ENCODE assay signal across 13 cellular contexts in the genomic region with DNA sequence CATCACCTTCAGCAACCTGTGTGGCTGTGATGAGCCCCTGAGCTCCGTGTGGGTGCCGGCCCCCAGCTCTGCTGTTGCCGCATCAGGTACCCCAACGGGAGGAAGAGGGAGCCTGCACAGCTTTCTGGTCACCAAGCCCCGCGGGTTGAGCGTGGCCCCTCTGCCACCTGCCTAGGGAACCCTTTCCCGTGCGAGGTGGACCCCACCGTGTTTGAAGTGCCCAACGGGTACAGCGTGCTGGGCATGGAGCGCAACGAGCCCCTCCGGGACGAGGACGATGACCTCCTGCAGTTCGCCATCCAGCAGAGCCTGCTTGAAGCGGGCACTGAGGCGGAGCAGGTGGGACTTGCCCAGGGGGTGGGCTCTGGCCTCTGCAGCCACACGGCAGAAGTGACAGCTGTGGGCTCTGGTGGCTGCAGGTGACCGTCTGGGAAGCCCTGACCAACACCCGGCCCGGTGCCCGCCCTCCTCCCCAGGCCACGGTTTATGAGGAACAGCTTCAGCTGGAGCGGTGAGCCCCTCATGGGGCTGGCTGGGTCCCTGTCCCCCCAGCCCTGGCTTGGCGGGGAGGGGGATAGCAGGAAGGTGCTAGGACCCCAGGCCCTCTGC. TPM values are rescaled to one million over a fixed set of nuclear protein-coding genes. Genes with fewer than 3 reads are reported as not detected.
DNase-seq lines count a peak whose midpoint lies in the region; ATAC-seq, FAIRE-seq and TF ChIP-seq lines count a peak whose summit lies in the region.
"Had no signal": no experiment of that assay in that cellular context is flagged by ENCODE, and none has a peak within 500 bp of the region (broad histone marks: within the 10 kb centered on the region; RNA-seq: fewer than 3 reads in every experiment).

No MANE protein-coding gene starts in this region.

- TF ChIP-seq CTCF in endothelial cell of umbilical vein (IDR thresholded peaks at IDR 0.05; ENCODE audit: extremely low read depth in 1 of 2, insufficient read depth in 1 of 2, low read depth in 1 of 2, low read length in 2 of 2) (no peak), lower lobe of right lung (IDR thresholded peaks at IDR 0.05) (no peak), transverse colon (IDR thresholded peaks at IDR 0.05) (no peak), natural killer cell (IDR thresholded peaks at IDR 0.05) (no peak)

- H3K4me1 Mint-ChIP-seq in activated naive CD4-positive, alpha-beta T cell treated with anti-CD3 and anti-CD28 coated beads, Interleukin-2, amount 10 ng/mL, durations not matched to agents 7 days and 5 days = peaks cover 25% of the 10 kb centered on the region
- peaks cover 17 to 25% of the 10 kb centered on the region in 2 donors for H3K4me1 Mint-ChIP-seq in natural killer cell

- peaks cover 2% of the 10 kb centered on the region for H3K79me2 ChIP-seq in endothelial cell of umbilical vein (ENCODE audit: control insufficient read depth, insufficient read depth, low read length)

- POLR2A ChIA-PET in endothelial cell of umbilical vein (lab: Charles Lee) = no interaction called here

- H3K4me3 Mint-ChIP-seq in activated naive CD4-positive, alpha-beta T cell treated with anti-CD3 and anti-CD28 coated beads, Interleukin-2, amount 10 ng/mL, durations not matched to agents 7 days and 5 days = no peak overlapping the region
- H3K4me3 Mint-ChIP-seq in natural killer cell = no peak overlapping the region

- H3K27me3 ChIP-seq in endothelial cell of umbilical vein (ENCODE audit: control insufficient read depth in 2 of 2, insufficient read depth in 2 of 2, low read length in 2 of 2) (no peaks in the 10 kb centered on the region), lower lobe of right lung (ENCODE audit: low read depth) (no peaks in the 10 kb centered on the region), transverse colon (no peaks in the 10 kb centered on the region)
- H3K27me3 ChIP-seq: gastroesophageal sphincter had no signal

- H3K4me3 ChIP-seq in endothelial cell of umbilical vein (replicated peaks in 1 of 3; ENCODE audit: insufficient read depth in 1 of 3, low read depth in 1 of 3, low read length in 3 of 3) = no peak overlapping the region
- peak overlapping the region; percentile 98 for H3K4me3 ChIP-seq in lower lobe of right lung
- peak overlapping the region in 1 of 4 donors; percentile 94 for H3K4me3 ChIP-seq in transverse colon
- H3K4me3 ChIP-seq: A549 had no signal

- H3K27me3 Mint-ChIP-seq in activated naive CD4-positive, alpha-beta T cell treated with anti-CD3 and anti-CD28 coated beads, Interleukin-2, amount 10 ng/mL, durations not matched to agents 7 days and 5 days = peaks cover 12% of the 10 kb centered on the region
- H3K27me3 Mint-ChIP-seq in natural killer cell (ENCODE audit: low read depth in 2 of 2) = no peaks in the 10 kb centered on the region

- in situ Hi-C loops in transverse colon (cut with MboI; ENCODE audit: low pct_ligation_motif_present in 1 of 4, low pct_unique_long_range_greater_than_20kb in 1 of 4, low sequenced_read_pairs in 3 of 4) = no loop called here

- intact Hi-C loops in endothelial cell of umbilical vein (cut with micrococcal nuclease) (no loop called here), lower lobe of right lung (cut with DNase I) (no loop called here), transverse colon (cut with DNase I; ENCODE audit: low total_unique reads) (no loop called here), natural killer cell (cut with micrococcal nuclease) (no loop called here)

- H3K36me3 ChIP-seq in endothelial cell of umbilical vein (ENCODE audit: control insufficient read depth in 2 of 2, extremely low read depth in 1 of 2, insufficient read depth in 2 of 2, low read length in 2 of 2) (peaks cover 0 to 27% of the 10 kb centered on the region in 2 experiments), lower lobe of right lung (peaks cover 56% of the 10 kb centered on the region), transverse colon (peaks cover 0 to 4% (median 2%) of the 10 kb centered on the region in 4 donors)

- no peak for TF ChIP-seq EP300 in transverse colon (IDR thresholded peaks at IDR 0.05; ENCODE audit: low read depth)

- dilution Hi-C loops in endothelial cell of umbilical vein (cut with MboI; ENCODE audit: extremely low pct_ligation_motif_present, low sequenced_read_pairs) = no loop called here

- H3K36me3 Mint-ChIP-seq in activated naive CD4-positive, alpha-beta T cell treated with anti-CD3 and anti-CD28 coated beads, Interleukin-2, amount 10 ng/mL, durations not matched to agents 7 days and 5 days = peaks cover 38% of the 10 kb centered on the region
- peaks cover 9% of the 10 kb centered on the region for H3K36me3 Mint-ChIP-seq in natural killer cell

- H3K4me1 ChIP-seq in endothelial cell of umbilical vein (ENCODE audit: control insufficient read depth, extremely low read depth, insufficient read depth, low read length) (peaks cover 3% of the 10 kb centered on the region), lower lobe of right lung (peaks cover 29% of the 10 kb centered on the region), transverse colon (peaks cover 13 to 37% (median 27%) of the 10 kb centered on the region in 4 donors)

- no TSS peak for BruUV-seq in endothelial cell of umbilical vein (replicated peaks; lab: Mats Ljungman, UMichigan)

- peak; percentile 18 for DNase-seq in activated naive CD4-positive, alpha-beta T cell treated with anti-CD3 and anti-CD28 coated beads, Interleukin-2, amount 10 ng/mL, durations not matched to agents 7 days and 5 days
- DNase-seq in activated naive CD4-positive, alpha-beta T cell treated with Interleukin-2 at 50 U/mL for 16 hours = no peak
- DNase-seq in endothelial cell of umbilical vein (ENCODE audit: low read depth, low spot score) (no peak), lower lobe of right lung (peak; percentile 46), transverse colon (peak; percentile 8), natural killer cell (no peak)
- DNase-seq in central memory CD4-positive, alpha-beta T cell = no peak
- DNase-seq: activated CD4-positive, alpha-beta T cell treated with anti-CD3 and anti-CD28 coated beads, Interleukin-2, amount 50 U/mL, for 4 hours; effector memory CD4-positive, alpha-beta T cell had no signal

- WGBS in transverse colon (ENCODE audit: low coverage in 1 of 2), 2 donors = 90% methylated on average over 23 of the region's 28 CpGs; no CpG with 5 or more reads in 1 of the 2 donors

- no peak overlapping the region for H3K27ac Mint-ChIP-seq in activated naive CD4-positive, alpha-beta T cell treated with anti-CD3 and anti-CD28 coated beads, Interleukin-2, amount 10 ng/mL, durations not matched to agents 7 days and 5 days
- peak overlapping the region in 1 of 2 donors; percentile 82 for H3K27ac Mint-ChIP-seq in natural killer cell

- H3K27ac ChIP-seq in endothelial cell of umbilical vein (ENCODE audit: insufficient read depth, low read depth, low read length) (no peak overlapping the region), lower lobe of right lung (peak overlapping the region; percentile 85), transverse colon (peak overlapping the region in 3 of 4 donors; percentile 90 to 91 (median 90))
- H3K27ac ChIP-seq: A549 had no signal

- no peak overlapping the region for H3K4me2 ChIP-seq in endothelial cell of umbilical vein (ENCODE audit: insufficient read depth, low read length)

- FAIRE-seq in endothelial cell of umbilical vein (lab: Jason Lieb, UNC) = no peak
- FAIRE-seq: A549, RCC 7860 had no signal

- H3K9me1 ChIP-seq in endothelial cell of umbilical vein (replicated peaks; ENCODE audit: control insufficient read depth, extremely low read depth, insufficient read depth, low read length) = no peaks in the 10 kb centered on the region

- H3K9me3 ChIP-seq in endothelial cell of umbilical vein (replicated peaks; ENCODE audit: control insufficient read depth, insufficient read depth, low read length) (no peaks in the 10 kb centered on the region), lower lobe of right lung (peaks cover under 1% of the 10 kb centered on the region), transverse colon (no peaks in the 10 kb centered on the region)
- H3K9me3 ChIP-seq: A549, gastroesophageal sphincter had no signal

- no peak for TF ChIP-seq POLR2A in endothelial cell of umbilical vein (IDR thresholded peaks at IDR 0.05; ENCODE audit: low read depth, low read length)
- TF ChIP-seq POLR2A in transverse colon (IDR thresholded peaks at IDR 0.05) = no peak

- H3K9me3 Mint-ChIP-seq in activated naive CD4-positive, alpha-beta T cell treated with anti-CD3 and anti-CD28 coated beads, Interleukin-2, amount 10 ng/mL, durations not matched to agents 7 days and 5 days = peaks cover 5% of the 10 kb centered on the region
- no peaks in the 10 kb centered on the region for H3K9me3 Mint-ChIP-seq in natural killer cell

- H4K20me1 ChIP-seq in endothelial cell of umbilical vein (replicated peaks; ENCODE audit: control insufficient read depth, extremely low read depth, insufficient read depth, low read length) = no peaks in the 10 kb centered on the region

- H3K9ac ChIP-seq in endothelial cell of umbilical vein (replicated peaks; ENCODE audit: extremely low read depth, insufficient read depth, low read length) = no peak overlapping the region

- CTCF ChIA-PET in activated naive CD4-positive, alpha-beta T cell treated with anti-CD3 and anti-CD28 coated beads, Interleukin-2, amount 10 ng/mL, durations not matched to agents 7 days and 5 days (lab: Charles Lee) = no interaction called here
- CTCF ChIA-PET in endothelial cell of umbilical vein (lab: Charles Lee) = interaction anchor here (1.0 to 3.1 kb wide), 2 partner anchors 16 to 81 kb away, joined by 4 to 18 read pairs; no protein-coding TSS in a partner anchor

- no peak for ATAC-seq in lower lobe of right lung
- no peak for ATAC-seq in natural killer cell
- ATAC-seq in GM18873 (IDR thresholded peaks at IDR 0.05; ENCODE audit: low FRiP score, unreplicated experiment) = no peak
- ATAC-seq: gastroesophageal sphincter had no signal

- no peak overlapping the region for H2AFZ ChIP-seq in endothelial cell of umbilical vein (ENCODE audit: low read depth, low read length)

RNA-seq across cellular contexts. Expression of a gene that starts 1.9 kb away (rescaled TPM):
- 16.5 and 22.5 TPM in 2 replicates for total RNA-seq in endothelial cell of umbilical vein
- 14.3 and 16.4 TPM in 2 replicates for polyA plus RNA-seq in endothelial cell of umbilical vein
- 6.1 and 9.0 TPM in 2 replicates for polyA plus RNA-seq in endothelial cell of umbilical vein (2011; cell fraction: cytosol; rRNA removed)
- polyA plus RNA-seq in endothelial cell of umbilical vein (2011; cell fraction: nucleus; rRNA removed) = 44.3 and 57.9 TPM in 2 replicates
- 15.7 and 20.8 TPM in 2 replicates for polyA plus RNA-seq in endothelial cell of umbilical vein (2012)
- polyA minus RNA-seq in endothelial cell of umbilical vein = 5.8 and 9.4 TPM in 2 replicates
- polyA minus RNA-seq in endothelial cell of umbilical vein (2011; cell fraction: cytosol; rRNA and poly(A)+ RNA removed) = 15.0 TPM
- 5.3 and 12.8 TPM in 2 replicates for polyA minus RNA-seq in endothelial cell of umbilical vein (2011; cell fraction: nucleus; rRNA and poly(A)+ RNA removed)
- 37.7 TPM for total RNA-seq in lower lobe of right lung
- 100 to 1,000 TPM in 2 of 4 donors, 10 to 100 TPM in 2; 73.0 to 174 (median 123) TPM for total RNA-seq in transverse colon
- 10 to 100 TPM; 34.3 to 42.7 (median 38.1) TPM for total RNA-seq in natural killer cell

RNA-seq across cellular contexts. Expression of a gene that starts 12.3 kb away (rescaled TPM):
- total RNA-seq in endothelial cell of umbilical vein (57.5 and 69.6 TPM in 2 replicates), lower lobe of right lung (66.9 TPM), transverse colon (100 to 1,000 TPM in 1 of 4 donors, 10 to 100 TPM in 3; 19.7 to 194 (median 54.5) TPM), natural killer cell (100 to 1,000 TPM; 212 to 316 (median 231) TPM)
- polyA plus RNA-seq in endothelial cell of umbilical vein = 43.5 and 51.2 TPM in 2 replicates
- 23.3 and 32.6 TPM in 2 replicates for polyA plus RNA-seq in endothelial cell of umbilical vein (2011; cell fraction: cytosol; rRNA removed)
- 110 TPM in 2 replicates for polyA plus RNA-seq in endothelial cell of umbilical vein (2011; cell fraction: nucleus; rRNA removed)
- 18.1 and 22.7 TPM in 2 replicates for polyA plus RNA-seq in endothelial cell of umbilical vein (2012)
- 22.4 and 23.7 TPM in 2 replicates for polyA minus RNA-seq in endothelial cell of umbilical vein
- 12.2 TPM for polyA minus RNA-seq in endothelial cell of umbilical vein (2011; cell fraction: cytosol; rRNA and poly(A)+ RNA removed)
- polyA minus RNA-seq in endothelial cell of umbilical vein (2011; cell fraction: nucleus; rRNA and poly(A)+ RNA removed) = 36.1 and 50.4 TPM in 2 replicates

RNA-seq across cellular contexts. Expression of a gene that starts 35.1 kb away (rescaled TPM):
- total RNA-seq in endothelial cell of umbilical vein = 62.3 and 66.9 TPM in 2 replicates
- 57.9 and 73.1 TPM in 2 replicates for polyA plus RNA-seq in endothelial cell of umbilical vein
- polyA plus RNA-seq in endothelial cell of umbilical vein (2011; cell fraction: cytosol; rRNA removed) = 41.3 and 53.7 TPM in 2 replicates
- 132 and 162 TPM in 2 replicates for polyA plus RNA-seq in endothelial cell of umbilical vein (2011; cell fraction: nucleus; rRNA removed)
- polyA plus RNA-seq in endothelial cell of umbilical vein (2012) = 41.3 and 55.6 TPM in 2 replicates
- polyA minus RNA-seq in endothelial cell of umbilical vein = 30.8 and 39.9 TPM in 2 replicates
- 52.9 TPM for polyA minus RNA-seq in endothelial cell of umbilical vein (2011; cell fraction: cytosol; rRNA and poly(A)+ RNA removed)
- polyA minus RNA-seq in endothelial cell of umbilical vein (2011; cell fraction: nucleus; rRNA and poly(A)+ RNA removed) = 38.1 and 49.4 TPM in 2 replicates
- 101 TPM for total RNA-seq in lower lobe of right lung
- total RNA-seq in transverse colon = 100 to 1,000 TPM; 104 to 294 (median 160) TPM
- total RNA-seq in natural killer cell = 100 to 1,000 TPM; 390 to 482 (median 441) TPM

RNA-seq across cellular contexts. Expression of a gene that starts 51.9 kb away (rescaled TPM):
- total RNA-seq in endothelial cell of umbilical vein (50.1 and 66.9 TPM in 2 replicates), lower lobe of right lung (86.6 TPM), transverse colon (100 to 1,000 TPM; 261 to 372 (median 319) TPM), natural killer cell (10 to 100 TPM; 45.8 to 63.7 (median 60.5) TPM)
- polyA plus RNA-seq in endothelial cell of umbilical vein = 204 and 236 TPM in 2 replicates
- polyA plus RNA-seq in endothelial cell of umbilical vein (2011; cell fraction: cytosol; rRNA removed) = 136 and 153 TPM in 2 replicates
- polyA plus RNA-seq in endothelial cell of umbilical vein (2011; cell fraction: nucleus; rRNA removed) = 102 and 113 TPM in 2 replicates
- polyA plus RNA-seq in endothelial cell of umbilical vein (2012) = 113 and 160 TPM in 2 replicates
- 20.8 and 22.5 TPM in 2 replicates for polyA minus RNA-seq in endothelial cell of umbilical vein
- polyA minus RNA-seq in endothelial cell of umbilical vein (2011; cell fraction: cytosol; rRNA and poly(A)+ RNA removed) = 9.0 TPM
- 16.3 and 23.4 TPM in 2 replicates for polyA minus RNA-seq in endothelial cell of umbilical vein (2011; cell fraction: nucleus; rRNA and poly(A)+ RNA removed)

Comparison
In these comparisons a context has a peak if more than half of its experiments do, and no peak if none do; other contexts are left out.
1. DNase-seq: peak in activated naive CD4-positive, alpha-beta T cell treated with anti-CD3 and anti-CD28 coated beads, Interleukin-2, amount 10 ng/mL, durations not matched to agents 7 days and 5 days (single experiment), lower lobe of right lung (single experiment) and transverse colon (single experiment); none in activated naive CD4-positive, alpha-beta T cell treated with Interleukin-2 at 50 U/mL for 16 hours (single experiment), endothelial cell of umbilical vein (single experiment), central memory CD4-positive, alpha-beta T cell (single experiment) and natural killer cell (single experiment).